Comparison of ENCODE assay signal across 25 cellular contexts in the genomic region with DNA sequence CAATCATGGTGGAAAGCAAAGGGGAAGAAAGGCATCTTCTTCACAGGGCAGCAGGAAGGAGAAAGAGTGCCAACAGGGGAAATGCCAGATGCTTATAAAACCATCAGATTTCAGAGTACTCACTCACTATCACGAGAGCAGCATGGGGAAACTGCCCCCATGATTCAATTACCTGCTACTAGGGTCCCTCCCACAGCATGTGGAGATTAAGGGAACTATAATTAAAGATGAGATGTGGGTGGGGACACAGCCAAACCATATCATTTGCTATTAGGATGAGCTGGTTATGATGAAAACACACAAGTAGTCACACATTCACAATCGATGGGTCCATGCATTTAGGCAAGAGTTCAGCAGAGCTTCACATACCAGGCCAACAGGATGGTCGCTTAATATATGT.
"Had no signal": no experiment of that assay in that cellular context is flagged by ENCODE, and none has a peak within 500 bp of the region (broad histone marks: within the 10 kb centered on the region; RNA-seq: fewer than 3 reads in every experiment).

No MANE protein-coding gene starts in this region.

- DNase-seq: islet precursor cell; left ventricle myocardium inferior; mesendoderm; naive B cell; natural killer cell; nephron progenitor cell; pancreas; posterior cingulate gyrus; right lobe of liver; stimulated activated CD4-positive, alpha-beta T cell treated with anti-CD3 and anti-CD28 coated beads, Interleukin-1b, Interleukin-23, amount 100 ng/mL, for 48 hours; stimulated activated CD4-positive, alpha-beta T cell treated with anti-CD3 and anti-CD28 coated beads, Interleukin-2, amount 100 ng/mL, for 48 hours; stimulated activated CD4-positive, alpha-beta T cell treated with anti-CD3 and anti-CD28 coated beads, Interleukin-4, amount 100 ng/mL, for 4 hours; stimulated activated CD8-positive, alpha-beta memory T cell treated with anti-CD3 and anti-CD28 coated beads, Interleukin-4, amount 100 ng/mL, for 48 hours; stimulated activated naive B cell treated with anti-CD40 and anti-IgM and Interleukin-4, amounts not matched to agents 10 μg/mL and 1 μg/mL and 100 μg/mL, for 72 hours; stimulated activated naive CD8-positive, alpha-beta T cell treated with anti-CD3 and anti-CD28 coated beads, Interleukin-15, Interleukin-2, amounts not matched to agents 100 U/mL and 50 U/mL, for 24 hours; stomach; testis; thyroid gland; transverse colon; upper lobe of left lung had no signal

- H3K4me1 ChIP-seq: right atrium auricular region, right lobe of liver, testis, thyroid gland, vagina had no signal

- H3K4me2 ChIP-seq: hepatocyte, smooth muscle cell had no signal

- H3K27ac ChIP-seq: hepatocyte, left ventricle myocardium inferior, pancreas, right atrium auricular region, right lobe of liver, stomach, testis, thyroid gland, transverse colon, upper lobe of left lung, vagina had no signal

- H2AFZ ChIP-seq: hepatocyte had no signal

- H3K36me3 ChIP-seq: left ventricle myocardium inferior, pancreas, right atrium auricular region, right lobe of liver, stomach, thyroid gland, transverse colon, upper lobe of left lung, vagina had no signal

- ATAC-seq: natural killer cell; pancreas; right lobe of liver; stimulated activated naive B cell treated with anti-CD40 and anti-IgM and Interleukin-4, amounts not matched to agents 10 μg/mL and 1 μg/mL and 100 μg/mL, for 72 hours; stimulated activated naive CD8-positive, alpha-beta T cell treated with anti-CD3 and anti-CD28 coated beads, Interleukin-15, Interleukin-2, amounts not matched to agents 100 U/mL and 50 U/mL, for 24 hours had no signal

- H3K27me3 ChIP-seq: hepatocyte, pancreas, right atrium auricular region, right lobe of liver, stomach, testis, thyroid gland, transverse colon, upper lobe of left lung, vagina had no signal

- H3K79me2 ChIP-seq: hepatocyte had no signal

- H3K9me3 ChIP-seq: left ventricle myocardium inferior, pancreas, right atrium auricular region, right lobe of liver, stomach, testis, thyroid gland, transverse colon, upper lobe of left lung, vagina had no signal

- H3K4me3 ChIP-seq: hepatocyte, left ventricle myocardium inferior, lung, pancreas, right atrium auricular region, right lobe of liver, smooth muscle cell, stomach, testis, thyroid gland, transverse colon, upper lobe of left lung, vagina had no signal
